In the genomic region with DNA sequence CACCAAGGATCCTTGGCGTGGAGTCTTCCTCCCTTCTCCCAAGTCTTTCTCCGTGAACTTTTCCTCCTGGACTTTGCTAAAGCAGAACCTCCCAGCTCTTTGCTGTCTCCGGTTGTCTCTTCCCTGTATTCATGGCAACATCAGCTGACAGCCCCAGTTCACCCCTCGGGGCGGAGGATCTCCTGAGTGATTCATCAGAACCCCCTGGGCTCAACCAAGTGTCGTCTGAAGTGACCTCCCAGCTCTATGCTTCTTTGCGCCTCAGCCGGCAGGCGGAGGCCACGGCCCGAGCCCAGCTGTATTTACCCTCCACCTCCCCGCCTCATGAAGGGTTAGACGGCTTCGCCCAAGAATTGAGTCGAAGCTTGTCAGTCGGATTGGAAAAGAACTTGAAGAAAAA, we compare ENCODE assay signal across 8 cellular contexts. TPM values are rescaled to one million over a fixed set of nuclear protein-coding genes. Genes with fewer than 3 reads are reported as not detected.
DNase-seq lines count a peak whose midpoint lies in the region; ATAC-seq and TF ChIP-seq lines count a peak whose summit lies in the region.

No MANE protein-coding gene starts in this region.

- H3K27me3 Mint-ChIP-seq in CD4-positive, alpha-beta memory T cell = no peaks in the 10 kb centered on the region

- H3K9me3 ChIP-seq in CD4-positive, alpha-beta memory T cell (ENCODE audit: control insufficient read depth in 1 of 2, low read length in 2 of 2) = no peaks in the 10 kb centered on the region
- no peaks in the 10 kb centered on the region for H3K9me3 ChIP-seq in HEK293 (ENCODE audit: control insufficient read depth, insufficient read depth, low read depth, low read length)
- H3K9me3 ChIP-seq in upper lobe of left lung = no peaks in the 10 kb centered on the region

- ATAC-seq in upper lobe of left lung (ENCODE audit: low FRiP score in 2 of 2) = peak; percentile 51 to 65
- no peak for ATAC-seq in GM18498 (IDR thresholded peaks at IDR 0.05; ENCODE audit: unreplicated experiment)
- ATAC-seq in GM19035 (IDR thresholded peaks at IDR 0.05; ENCODE audit: unreplicated experiment) = no peak

- no peak; the same call in 1 of the 2 replicates for TF ChIP-seq CTCF in HEK293 (tag by site-specific recombination; IDR thresholded peaks at IDR 0.05)
- TF ChIP-seq CTCF in upper lobe of left lung (IDR thresholded peaks at IDR 0.05) = peak in 4 of 6 experiments; percentile 16 to 42 (median 18)

- H3K4me3 ChIP-seq in CD4-positive, alpha-beta memory T cell (ENCODE audit: low read length in 2 of 2) = peak overlapping the region; percentile 84 to 100
- H3K4me3 ChIP-seq in HEK293 (ENCODE audit: low read depth, low read length) = peak overlapping the region; percentile 93
- H3K4me3 ChIP-seq in upper lobe of left lung = peak overlapping the region; percentile 67 to 81 (median 77)

- no peaks in the 10 kb centered on the region for H3K27me3 ChIP-seq in CD4-positive, alpha-beta memory T cell (ENCODE audit: insufficient read depth, low read length)
- no peaks in the 10 kb centered on the region for H3K27me3 ChIP-seq in upper lobe of left lung

- TF ChIP-seq POLR2A in upper lobe of left lung (IDR thresholded peaks at IDR 0.05) = peak in 1 of 4 donors; percentile 57

- peak overlapping the region; percentile 85 for H3K27ac ChIP-seq in CD4-positive, alpha-beta memory T cell (ENCODE audit: low read depth, low read length)
- H3K27ac ChIP-seq in HEK293 (ENCODE audit: extremely low read depth, low read depth, low read length) (peak overlapping the region; percentile 57; the same call in 1 of the 2 replicates), upper lobe of left lung (peak overlapping the region; percentile 80 to 91 (median 88))

- no peaks in the 10 kb centered on the region for H3K36me3 ChIP-seq in CD4-positive, alpha-beta memory T cell (ENCODE audit: insufficient read depth, low read length)
- H3K36me3 ChIP-seq in HEK293 (ENCODE audit: control insufficient read depth in 2 of 2, insufficient read depth in 1 of 2, low read length in 2 of 2) (peaks cover 33 to 61% of the 10 kb centered on the region in 2 experiments), upper lobe of left lung (peaks cover 5 to 36% (median 21%) of the 10 kb centered on the region in 4 donors)

- POLR2A ChIA-PET in CD4-positive, alpha-beta memory T cell (lab: Charles Lee; ENCODE audit: partially characterized antibody) = interaction anchor here (1.0 to 7.0 kb wide), 17 partner anchors 8 to 290 kb away, joined by 3 to 116 read pairs (median 10); partner anchors contain the start of genes CYB5D1, KDM6B, NAA38 and RNF227
- POLR2A ChIA-PET in HEK293 (lab: Yijun Ruan, JAX) = interaction anchor here (0.6 to 5.3 kb wide), 16 partner anchors 10 to 529 kb away, joined by 3 to 66 read pairs (median 5); partner anchors contain the start of genes NAA38, RNF227 and TMEM256

- H3K36me3 Mint-ChIP-seq in CD4-positive, alpha-beta memory T cell = peaks cover 21 to 33% of the 10 kb centered on the region in 2 donors

- CTCF ChIA-PET in CD4-positive, alpha-beta memory T cell (lab: Charles Lee; ENCODE audit: partially characterized antibody) = interaction anchor here (0.7 to 8.0 kb wide), 14 partner anchors 8 to 344 kb away, joined by 3 to 83 read pairs (median 4); partner anchors contain the start of genes ALOXE3, RNF227 and TP53
- CTCF ChIA-PET in HEK293 (lab: Yijun Ruan, JAX) = interaction anchor here (0.6 to 2.4 kb wide), 21 partner anchors 16 to 301 kb away, joined by 3 to 36 read pairs (median 5); partner anchors contain the start of genes NAA38 and RNF227

- H3K27ac Mint-ChIP-seq in CD4-positive, alpha-beta memory T cell = peak overlapping the region; percentile 88 to 100 (median 98)

- 15% methylated on average over 16 of the region's 16 CpGs for WGBS in upper lobe of left lung, 2 donors

- H3K4me1 Mint-ChIP-seq in CD4-positive, alpha-beta memory T cell = peaks cover 33 to 58% (median 42%) of the 10 kb centered on the region in 4 donors

- H3K4me3 Mint-ChIP-seq in CD4-positive, alpha-beta memory T cell = peak overlapping the region; percentile 94 to 100 (median 98)

- intact Hi-C loops in CD4-positive, alpha-beta memory T cell (cut with micrococcal nuclease) = loop anchor here (1.0 to 5.0 kb wide), 9 partner anchors 11 to 450 kb away; partner anchors contain the start of genes KDM6B, NAA38, RANGRF and RPL26

- H3K9me3 Mint-ChIP-seq in CD4-positive, alpha-beta memory T cell = no peaks in the 10 kb centered on the region

- DNase-seq in CD4-positive, alpha-beta memory T cell = peak in 2 of 5 donors; percentile 11 to 56
- DNase-seq in SK-N-DZ (ENCODE audit: low spot score) = peak; percentile 44
- peak; percentile 64 for DNase-seq in dermis blood vessel endothelial cell
- peak; percentile 88 for DNase-seq in mesenteric fat pad (ENCODE audit: low spot score)
- peak; percentile 68 to 84 for DNase-seq in upper lobe of left lung

- peaks cover 33% of the 10 kb centered on the region for H3K4me1 ChIP-seq in CD4-positive, alpha-beta memory T cell (ENCODE audit: insufficient read depth, low read length)
- peaks cover 5% of the 10 kb centered on the region; the same call in 1 of the 2 replicates for H3K4me1 ChIP-seq in HEK293 (ENCODE audit: control insufficient read depth, insufficient read depth, low read length)
- H3K4me1 ChIP-seq in upper lobe of left lung = peaks cover 16 to 48% (median 22%) of the 10 kb centered on the region in 4 donors

- TF ChIP-seq EP300 in upper lobe of left lung (IDR thresholded peaks at IDR 0.05) = no peak

TF ChIP-seq in HEK293, 187 proteins besides CTCF, POLR2A, EP300 and RAD21 (continues in another document):
- TF ChIP-seq ZNF776 (tag by site-specific recombination; IDR thresholded peaks at IDR 0.05; ENCODE audit: borderline replicate concordance) (no peak), GLIS2 (tag by site-specific recombination; IDR thresholded peaks at IDR 0.05) (peak; percentile 82), GLIS1 (tag by site-specific recombination; IDR thresholded peaks at IDR 0.05) (peak; percentile 91)
- TF ChIP-seq, protein P1, sequence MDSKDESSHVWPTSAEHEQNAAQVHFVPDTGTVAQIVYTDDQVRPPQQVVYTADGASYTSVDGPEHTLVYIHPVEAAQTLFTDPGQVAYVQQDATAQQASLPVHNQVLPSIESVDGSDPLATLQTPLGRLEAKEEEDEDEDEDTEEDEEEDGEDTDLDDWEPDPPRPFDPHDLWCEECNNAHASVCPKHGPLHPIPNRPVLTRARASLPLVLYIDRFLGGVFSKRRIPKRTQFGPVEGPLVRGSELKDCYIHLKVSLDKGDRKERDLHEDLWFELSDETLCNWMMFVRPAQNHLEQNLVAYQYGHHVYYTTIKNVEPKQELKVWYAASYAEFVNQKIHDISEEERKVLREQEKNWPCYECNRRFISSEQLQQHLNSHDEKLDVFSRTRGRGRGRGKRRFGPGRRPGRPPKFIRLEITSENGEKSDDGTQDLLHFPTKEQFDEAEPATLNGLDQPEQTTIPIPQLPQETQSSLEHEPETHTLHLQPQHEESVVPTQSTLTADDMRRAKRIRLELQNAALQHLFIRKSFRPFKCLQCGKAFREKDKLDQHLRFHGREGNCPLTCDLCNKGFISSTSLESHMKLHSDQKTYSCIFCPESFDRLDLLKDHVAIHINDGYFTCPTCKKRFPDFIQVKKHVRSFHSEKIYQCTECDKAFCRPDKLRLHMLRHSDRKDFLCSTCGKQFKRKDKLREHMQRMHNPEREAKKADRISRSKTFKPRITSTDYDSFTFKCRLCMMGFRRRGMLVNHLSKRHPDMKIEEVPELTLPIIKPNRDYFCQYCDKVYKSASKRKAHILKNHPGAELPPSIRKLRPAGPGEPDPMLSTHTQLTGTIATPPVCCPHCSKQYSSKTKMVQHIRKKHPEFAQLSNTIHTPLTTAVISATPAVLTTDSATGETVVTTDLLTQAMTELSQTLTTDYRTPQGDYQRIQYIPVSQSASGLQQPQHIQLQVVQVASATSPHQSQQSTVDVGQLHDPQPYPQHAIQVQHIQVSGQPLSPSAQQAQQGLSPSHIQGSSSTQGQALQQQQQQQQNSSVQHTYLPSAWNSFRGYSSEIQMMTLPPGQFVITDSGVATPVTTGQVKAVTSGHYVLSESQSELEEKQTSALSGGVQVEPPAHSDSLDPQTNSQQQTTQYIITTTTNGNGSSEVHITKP (tag by site-specific recombination; IDR thresholded peaks at IDR 0.05) = peak; percentile 91

RNA-seq across cellular contexts. Expression of gene CNTROB, which starts 0.9 kb away (rescaled TPM):
- 10 to 100 TPM; 29.7 to 30.1 TPM for total RNA-seq in CD4-positive, alpha-beta memory T cell
- 10 to 100 TPM in 1 of 2 donors, 1 to 10 TPM in 1; 3.9 to 12.6 TPM for polyA plus RNA-seq in CD4-positive, alpha-beta memory T cell
- 42.3 and 50.2 TPM in 2 replicates for polyA plus RNA-seq in SK-N-DZ (2014; cell fraction: cytosol; rRNA removed)
- 170 and 212 TPM in 2 replicates for polyA plus RNA-seq in SK-N-DZ (2014; cell fraction: nucleus; rRNA removed)
- 17.4 and 21.8 TPM in 2 replicates for total RNA-seq in dermis blood vessel endothelial cell
- total RNA-seq in mesenteric fat pad = 17.5 TPM
- total RNA-seq in upper lobe of left lung = 100 to 1,000 TPM in 2 of 6 donors, 10 to 100 TPM in 4; 50.6 to 216 (median 88.3) TPM

RNA-seq across cellular contexts. Expression of gene TRAPPC1, which starts 1.2 kb away (rescaled TPM):
- total RNA-seq in CD4-positive, alpha-beta memory T cell = 100 to 1,000 TPM; 116 TPM
- 100 to 1,000 TPM; 239 to 240 TPM for polyA plus RNA-seq in CD4-positive, alpha-beta memory T cell
- polyA plus RNA-seq in SK-N-DZ (2014; cell fraction: cytosol; rRNA removed) = 31.1 and 35.0 TPM in 2 replicates
- polyA plus RNA-seq in SK-N-DZ (2014; cell fraction: nucleus; rRNA removed) = 18.6 and 59.7 TPM in 2 replicates
- total RNA-seq in dermis blood vessel endothelial cell = 46.1 and 67.5 TPM in 2 replicates
- 97.5 TPM for total RNA-seq in mesenteric fat pad
- 100 to 1,000 TPM in 2 of 6 donors, 10 to 100 TPM in 4; 70.4 to 148 (median 95.8) TPM for total RNA-seq in upper lobe of left lung

RNA-seq across cellular contexts. Expression of gene KCNAB3, which starts 3.3 kb away (rescaled TPM):
- total RNA-seq in CD4-positive, alpha-beta memory T cell = 10 to 100 TPM; 13.4 to 14.4 TPM
- polyA plus RNA-seq in CD4-positive, alpha-beta memory T cell = under 1 TPM in 1 of 2 donors, not detected in 1; 0.53 TPM
- polyA plus RNA-seq in SK-N-DZ (2014; cell fraction: cytosol; rRNA removed) = 4.5 and 6.5 TPM in 2 replicates
- 81.5 and 84.6 TPM in 2 replicates for polyA plus RNA-seq in SK-N-DZ (2014; cell fraction: nucleus; rRNA removed)
- total RNA-seq in dermis blood vessel endothelial cell = 0.05 and 0.68 TPM in 2 replicates
- 1.3 TPM for total RNA-seq in mesenteric fat pad
- 1 to 10 TPM; 4.2 to 10.0 (median 5.7) TPM for total RNA-seq in upper lobe of left lung

RNA-seq across cellular contexts. Expression of gene RNF227, which starts 16.9 kb away (rescaled TPM):
- total RNA-seq in CD4-positive, alpha-beta memory T cell = 1 to 10 TPM; 6.7 to 7.4 TPM
- 1 to 10 TPM; 2.3 to 3.6 TPM for polyA plus RNA-seq in CD4-positive, alpha-beta memory T cell
- polyA plus RNA-seq in SK-N-DZ (2014; cell fraction: cytosol; rRNA removed) = 4.1 and 4.3 TPM in 2 replicates
- 1.7 and 3.0 TPM in 2 replicates for polyA plus RNA-seq in SK-N-DZ (2014; cell fraction: nucleus; rRNA removed)
- 1.6 and 3.1 TPM in 2 replicates for total RNA-seq in dermis blood vessel endothelial cell
- total RNA-seq in mesenteric fat pad = 0.80 TPM
- 10 to 100 TPM in 1 of 6 donors, 1 to 10 TPM in 5; 5.5 to 24.5 (median 6.3) TPM for total RNA-seq in upper lobe of left lung

RNA-seq across cellular contexts. Expression of gene CHD3, which starts 44.4 kb away (rescaled TPM):
- total RNA-seq in CD4-positive, alpha-beta memory T cell = 100 to 1,000 TPM; 274 to 287 TPM
- polyA plus RNA-seq in CD4-positive, alpha-beta memory T cell = 10 to 100 TPM in 1 of 2 donors, under 1 TPM in 1; 0.84 to 24.4 TPM
- 53.5 and 55.5 TPM in 2 replicates for polyA plus RNA-seq in SK-N-DZ (2014; cell fraction: cytosol; rRNA removed)
- polyA plus RNA-seq in SK-N-DZ (2014; cell fraction: nucleus; rRNA removed) = 91.9 and 124 TPM in 2 replicates
- total RNA-seq in dermis blood vessel endothelial cell = 108 and 132 TPM in 2 replicates
- total RNA-seq in mesenteric fat pad = 40.9 TPM
- 100 to 1,000 TPM in 2 of 6 donors, 10 to 100 TPM in 4; 68.1 to 183 (median 91.3) TPM for total RNA-seq in upper lobe of left lung

Comparison
In these comparisons a context has a peak if more than half of its experiments do, and no peak if none do; other contexts are left out.
1. ATAC-seq: peak in upper lobe of left lung (2 of 2); none in GM18498 (single experiment) and GM19035 (single experiment).
2. Peak in every context shown above with its lines, with median percentiles within 50 percentile points of each other: H3K27ac ChIP-seq and H3K4me3 ChIP-seq.